In the genomic region with DNA sequence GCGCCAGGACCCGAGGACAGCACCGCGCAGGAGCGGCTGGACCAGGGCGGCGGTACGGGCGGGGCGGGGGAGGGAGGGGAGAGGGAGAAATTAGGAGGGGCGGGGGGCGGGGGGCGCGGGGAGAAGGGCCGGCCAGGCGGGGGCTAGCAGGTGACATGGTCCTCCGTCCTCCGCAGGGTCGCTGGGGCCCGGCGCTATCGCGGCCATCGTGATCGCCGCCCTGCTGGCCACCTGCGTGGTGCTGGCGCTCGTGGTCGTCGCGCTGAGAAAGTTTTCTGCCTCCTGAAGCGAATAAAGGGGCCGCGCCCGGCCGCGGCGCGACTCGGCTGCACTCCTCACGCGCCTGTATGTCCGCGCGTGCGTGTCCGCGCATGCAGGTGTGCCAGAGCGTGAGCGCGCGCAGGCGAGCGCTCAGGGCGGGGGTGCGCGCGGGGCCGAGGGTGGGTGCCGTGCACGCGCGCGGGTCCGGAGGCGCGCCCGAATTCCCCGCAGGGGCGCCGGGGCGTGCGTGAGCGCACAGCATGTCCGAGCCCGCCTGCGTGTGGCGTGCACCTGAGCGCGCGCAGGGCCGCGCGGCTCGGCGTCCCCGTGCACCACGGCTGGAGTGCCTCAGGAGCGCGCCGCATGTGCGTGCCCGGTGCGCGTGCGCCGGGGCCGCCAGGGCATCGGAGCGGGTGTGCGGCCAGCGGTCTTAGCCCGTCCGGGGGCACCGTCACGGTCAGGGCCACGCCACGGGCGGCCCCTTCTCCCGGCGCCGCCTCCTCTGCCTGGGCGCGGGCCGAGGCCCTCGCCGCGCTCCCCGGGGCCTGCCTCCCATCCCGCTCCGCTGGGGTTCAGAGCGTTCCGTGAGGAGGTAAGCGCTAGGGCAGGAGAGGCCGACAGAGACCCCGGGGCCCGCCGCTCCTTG, we compare ENCODE assay signal across 9 cellular contexts. TPM values are rescaled to one million over a fixed set of nuclear protein-coding genes. Genes with fewer than 3 reads are reported as not detected.
A peak's percentile ranks its signal among the peaks of the same experiment; 100 is the strongest.
DNase-seq lines count a peak whose midpoint lies in the region; ATAC-seq, FAIRE-seq and TF ChIP-seq lines count a peak whose summit lies in the region.
"Had no signal": no experiment of that assay in that cellular context is flagged by ENCODE, and none has a peak within 500 bp of the region (broad histone marks: within the 10 kb centered on the region; RNA-seq: fewer than 3 reads in every experiment).

No MANE protein-coding gene starts in this region.

- no peaks in the 10 kb centered on the region for H3K9me2 ChIP-seq in OCI-LY1 (ENCODE audit: low read depth, low read length)

- TF ChIP-seq CTCF in AG04449 (IDR thresholded peaks at IDR 0.05; ENCODE audit: insufficient read depth, low read length, missing control alignments) (no peak), OCI-LY1 (IDR thresholded peaks at IDR 0.05; ENCODE audit: low read length) (no peak), HepG2 (CRISPR knock-in tag; IDR thresholded peaks at IDR 0.05) (peak; percentile 57)

- 55% methylated on average over 95 of the region's 129 CpGs for WGBS in HepG2 (ENCODE audit: low lambda C conversion rate)

- H4K20me1 ChIP-seq in OCI-LY1 (ENCODE audit: insufficient read depth, low read length) = no peaks in the 10 kb centered on the region
- H4K20me1 ChIP-seq in HepG2 (ENCODE audit: insufficient read depth, low read length) = peaks cover 3% of the 10 kb centered on the region; the same call in 1 of the 2 replicates

- H3K36me3 ChIP-seq in OCI-LY1 (ENCODE audit: insufficient read depth, low read length) = no peaks in the 10 kb centered on the region
- peaks cover 0 to 24% of the 10 kb centered on the region in 2 experiments; a peak in 3 of 5 replicates for H3K36me3 ChIP-seq in HepG2 (replicated peaks in 1 of 2; ENCODE audit: control insufficient read depth in 1 of 2, insufficient read depth in 2 of 2, low read length in 2 of 2)

- no peaks in the 10 kb centered on the region for H3K9me3 ChIP-seq in OCI-LY1 (ENCODE audit: low read length)
- H3K9me3 ChIP-seq in HepG2 (ENCODE audit: low read length) = no peaks in the 10 kb centered on the region

- no peak overlapping the region for H3K27ac ChIP-seq in OCI-LY1 (ENCODE audit: low read depth, low read length, poor library complexity, severe bottlenecking)
- peak overlapping the region; percentile 94 for H3K27ac ChIP-seq in HepG2 (ENCODE audit: extremely low read length, insufficient read depth, low read length)

- H3K4me2 ChIP-seq in OCI-LY1 (ENCODE audit: low read length) (peak overlapping the region; percentile 54), HepG2 (ENCODE audit: low read depth, low read length) (peak overlapping the region; percentile 83)

- POLR2A ChIA-PET in AG04449 (lab: Yijun Ruan, JAX) (no interaction called here), HepG2 (lab: Yijun Ruan, JAX) (interaction anchor here (0.9 to 8.6 kb wide), 8 partner anchors 10 to 375 kb away, joined by 3 to 297 read pairs (median 6); partner anchors contain the start of genes ATG16L1, INPP5D and NGEF)

- H3F3A ChIP-seq in OCI-LY1 (ENCODE audit: insufficient read depth, low read length) = no peaks in the 10 kb centered on the region

- TF ChIP-seq EP300 in HepG2 (IDR thresholded peaks at IDR 0.05; ENCODE audit: low read depth in 2 of 2, low read length in 2 of 2) = peak in 1 of 2 experiments; percentile 36; a peak in 1 of 4 replicates
- TF ChIP-seq EP300 in HepG2 (CRISPR knock-in tag; IDR thresholded peaks at IDR 0.05; ENCODE audit: borderline replicate concordance) = no peak

- peak; percentile 28 for ATAC-seq in HepG2
- ATAC-seq in stimulated activated naive CD8-positive, alpha-beta T cell treated with anti-CD3 and anti-CD28 coated beads, Interleukin-15, Interleukin-2, amounts not matched to agents 100 U/mL and 50 U/mL, for 24 hours = no peak
- no peak for ATAC-seq in HG03139 (IDR thresholded peaks at IDR 0.05; ENCODE audit: unreplicated experiment)

- CTCF ChIA-PET in AG04449 (lab: Yijun Ruan, JAX) = interaction anchor here (0.6 to 1.3 kb wide), 2 partner anchors 178 kb away, joined by 3 read pairs; no protein-coding TSS in a partner anchor
- CTCF ChIA-PET in HepG2 (lab: Yijun Ruan, JAX; ENCODE audit: low intra/inter-chr PET ratio, low total read pairs) = no interaction called here

- no peaks in the 10 kb centered on the region; the same call in 1 of the 2 replicates for H3K27me3 ChIP-seq in OCI-LY1 (ENCODE audit: insufficient read depth, low read length)
- H3K27me3 ChIP-seq in HepG2 (ENCODE audit: control insufficient read depth in 1 of 2, insufficient read depth in 2 of 2, low read length in 2 of 2) = no peaks in the 10 kb centered on the region

- no TSS peak for BruUV-seq in HepG2 (replicated peaks; lab: Mats Ljungman, UMichigan)

- DNase-seq in AG04449 (ENCODE audit: low read depth, low spot score) (no peak), GM18507 (ENCODE audit: extremely low spot score, insufficient read length, low read depth) (peak; percentile 38), cerebellum (ENCODE audit: low spot score) (peak; percentile 89), HepG2 (ENCODE audit: low spot score) (no peak), foreskin melanocyte (no peak)
- DNase-seq in stimulated activated naive CD8-positive, alpha-beta T cell treated with anti-CD3 and anti-CD28 coated beads, Interleukin-15, Interleukin-2, amounts not matched to agents 100 U/mL and 50 U/mL, for 24 hours = peak; percentile 22

- FAIRE-seq in GM18507 (lab: Jason Lieb, UNC) = peak; percentile 18
- FAIRE-seq in HepG2 (lab: Jason Lieb, UNC) = no peak
- FAIRE-seq: islet of Langerhans had no signal

- H3K4me3 ChIP-seq in AG04449 (ENCODE audit: low read depth, low read length) = peak overlapping the region; percentile 43
- peak overlapping the region; percentile 56 for H3K4me3 ChIP-seq in OCI-LY1 (ENCODE audit: low read depth, low read length, poor library complexity, severe bottlenecking)
- peak overlapping the region; percentile 67 to 82 (median 71) for H3K4me3 ChIP-seq in HepG2 (replicated peaks in 1 of 3; ENCODE audit: insufficient read depth in 1 of 3, low read depth in 2 of 3, low read length in 3 of 3)

- H2AFZ ChIP-seq in OCI-LY1 (ENCODE audit: low read length) (no peak overlapping the region), HepG2 (ENCODE audit: low read length) (no peak overlapping the region)

- H3K9ac ChIP-seq in OCI-LY1 (ENCODE audit: low read length) (no peak overlapping the region), HepG2 (ENCODE audit: insufficient read depth, low read depth, low read length) (peak overlapping the region; percentile 85)

- H3K79me2 ChIP-seq in OCI-LY1 (ENCODE audit: insufficient read depth, low read length) (no peaks in the 10 kb centered on the region), HepG2 (ENCODE audit: insufficient read depth, low read length) (peaks cover 68% of the 10 kb centered on the region)

- no peak; a peak in 1 of 4 replicates for TF ChIP-seq POLR2A in HepG2 (IDR thresholded peaks at IDR 0.05; ENCODE audit: insufficient read depth in 1 of 2, low read depth in 2 of 2, low read length in 2 of 2)

- in situ Hi-C loops in HepG2 (cut with HindIII; ENCODE audit: extremely low pct_ligation_motif_present, low pct_unique_long_range_greater_than_20kb) = no loop called here

- H3K4me1 ChIP-seq in OCI-LY1 (ENCODE audit: insufficient read depth, low read length, severe bottlenecking) = no peaks in the 10 kb centered on the region
- peaks cover 89% of the 10 kb centered on the region for H3K4me1 ChIP-seq in HepG2 (ENCODE audit: insufficient read depth, low read length)

- intact Hi-C loops in HepG2 (cut with micrococcal nuclease; ENCODE audit: unreplicated experiment) = no loop called here

- peak; percentile 51; the same call in 1 of the 2 replicates for TF ChIP-seq RAD21 in HepG2 (CRISPR knock-in tag; IDR thresholded peaks at IDR 0.05)

TF ChIP-seq in HepG2, 621 proteins besides CTCF, POLR2A, EP300 and RAD21 (continues in another document):
- 0 out of 2 replicates have a peak, but pooled peaks have one; percentile 28 for TF ChIP-seq THAP7 (CRISPR knock-in tag; IDR thresholded peaks at IDR 0.05)
- no peak for TF ChIP-seq ATF5 (CRISPR knock-in tag; IDR thresholded peaks at IDR 0.05; ENCODE audit: low read depth)

RNA-seq across cellular contexts. Expression of gene SNORC, which starts 6.3 kb away (rescaled TPM):
- 4.2 TPM for total RNA-seq in cerebellum
- total RNA-seq in HepG2 (2016; rRNA removed; fragmentation: Illumina TruSeq; extraction: Trizol) = 48.5 and 86.1 TPM in 2 replicates
- total RNA-seq in HepG2 (2016; cell fraction: cytosol; rRNA removed; fragmentation: Illumina TruSeq; extraction: Trizol; ENCODE audit: low read depth) = 64.6 and 82.7 TPM in 2 replicates
- 52.1 and 76.7 TPM in 2 replicates for total RNA-seq in HepG2 (2016; cell fraction: insoluble cytoplasmic fraction; rRNA removed; fragmentation: Illumina TruSeq; extraction: Trizol)
- total RNA-seq in HepG2 (2016; cell fraction: membrane; rRNA removed; fragmentation: Illumina TruSeq; extraction: Trizol) = 71.1 and 75.3 TPM in 2 replicates
- total RNA-seq in HepG2 (2016; cell fraction: nucleus; rRNA removed; fragmentation: Illumina TruSeq; extraction: Trizol) = 47.7 and 55.5 TPM in 2 replicates
- 59.1 and 62.9 TPM in 2 replicates for polyA plus RNA-seq in HepG2 (2011; rRNA removed)
- polyA plus RNA-seq in HepG2 (2011; cell fraction: cytosol; rRNA removed) = 45.6 and 94.4 TPM in 2 replicates
- 87.4 and 124 TPM in 2 replicates for polyA plus RNA-seq in HepG2 (2011; cell fraction: nucleus; rRNA removed)
- 42.0 and 51.4 TPM in 2 replicates for polyA plus RNA-seq in HepG2 (2012)
- polyA plus RNA-seq in HepG2 (2016; cell fraction: cytosol; fragmentation: Illumina TruSeq; extraction: Trizol; ENCODE audit: low read depth) = 125 and 134 TPM in 2 replicates
- 60.9 and 75.2 TPM in 2 replicates for polyA plus RNA-seq in HepG2 (2016; cell fraction: insoluble cytoplasmic fraction; fragmentation: Illumina TruSeq; extraction: Trizol; ENCODE audit: low read depth)
- polyA plus RNA-seq in HepG2 (2016; cell fraction: membrane; fragmentation: Illumina TruSeq; extraction: Trizol; ENCODE audit: low read depth) = 102 and 104 TPM in 2 replicates
- polyA plus RNA-seq in HepG2 (2016; cell fraction: nucleus; fragmentation: Illumina TruSeq; extraction: Trizol; ENCODE audit: insufficient read depth, low read depth) = 136 and 150 TPM in 2 replicates
- 5.3 and 89.5 TPM in 2 replicates for polyA minus RNA-seq in HepG2 (2011; rRNA and poly(A)+ RNA removed; ENCODE audit: low replicate concordance)
- polyA minus RNA-seq in HepG2 (2011; cell fraction: cytosol; rRNA and poly(A)+ RNA removed) = 57.5 and 73.7 TPM in 2 replicates
- polyA minus RNA-seq in HepG2 (2011; cell fraction: nucleus; rRNA and poly(A)+ RNA removed) = 27.3 and 30.6 TPM in 2 replicates

Comparison
In these comparisons a context has a peak if more than half of its experiments do, and no peak if none do; other contexts are left out.
1. DNase-seq: peak in GM18507 (single experiment), cerebellum (single experiment) and stimulated activated naive CD8-positive, alpha-beta T cell treated with anti-CD3 and anti-CD28 coated beads, Interleukin-15, Interleukin-2, amounts not matched to agents 100 U/mL and 50 U/mL, for 24 hours (single experiment); none in AG04449 (single experiment), HepG2 (single experiment) and foreskin melanocyte (single experiment).
2. Peak in every context shown above with its lines, with median percentiles within 50 percentile points of each other: H3K4me3 ChIP-seq.